In the genomic region with DNA sequence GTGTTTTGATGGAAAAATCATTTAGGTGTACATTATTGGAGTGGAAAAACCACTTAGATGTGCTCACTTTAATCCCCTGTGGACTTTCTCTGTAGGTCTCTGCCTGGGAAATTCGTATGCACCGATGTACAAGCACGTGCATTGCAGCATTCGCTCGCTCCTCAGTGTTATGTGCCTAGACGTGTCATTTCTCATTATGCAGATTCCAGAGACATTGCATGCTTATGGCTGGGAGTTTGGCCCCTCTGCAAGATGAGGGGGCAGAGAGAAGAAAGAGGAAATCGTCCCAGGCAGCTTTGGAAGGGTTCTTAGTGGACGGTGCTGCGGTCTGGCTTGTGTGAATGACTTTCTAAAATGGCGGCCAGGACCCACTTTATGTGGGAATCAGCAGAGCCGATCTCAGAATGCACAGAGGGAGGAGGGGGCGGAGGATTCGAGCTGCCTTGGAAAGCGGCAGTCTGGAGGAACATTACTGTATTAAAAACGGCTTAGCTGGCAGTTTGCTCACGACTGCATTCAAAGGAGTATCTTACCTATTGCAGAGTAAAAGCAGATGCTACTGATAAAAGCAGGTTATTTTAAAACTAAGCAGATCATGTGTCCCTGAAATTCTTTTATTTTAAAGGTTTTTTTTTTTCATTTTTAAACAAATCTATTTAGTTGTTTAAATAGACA, we compare ENCODE assay signal across 1 cellular context.
TF ChIP-seq lines count a peak whose summit lies in the region.

No MANE protein-coding gene starts in this region.

TF ChIP-seq in HEK293, 187 proteins besides CTCF, POLR2A, EP300 and RAD21 (continued from another document and continues in another):
- TF ChIP-seq ZNF335 (tag by site-specific recombination; conservative IDR thresholded peaks at IDR 0.05) (peak; percentile 76), OVOL3 (tag by site-specific recombination; IDR thresholded peaks at IDR 0.05) (no peak), ZNF37A (tag by site-specific recombination; IDR thresholded peaks at IDR 0.05) (no peak), RBAK (tag by site-specific recombination; IDR thresholded peaks at IDR 0.05) (no peak), IKZF3 (tag by site-specific recombination; IDR thresholded peaks at IDR 0.05) (peak; percentile 6; the same call in 1 of the 2 replicates), GFI1B (tag by site-specific recombination; IDR thresholded peaks at IDR 0.05) (no peak), ZNF658 (tag by site-specific recombination; IDR thresholded peaks at IDR 0.05) (no peak), KLF1 (tag by site-specific recombination; IDR thresholded peaks at IDR 0.05) (no peak), YY2 (tag by site-specific recombination; IDR thresholded peaks at IDR 0.05) (no peak; the same call in none of the 2 replicates), GLIS2 (tag by site-specific recombination; IDR thresholded peaks at IDR 0.05) (peak; percentile 61; the same call in 1 of the 2 replicates), ZFP69B (tag by site-specific recombination; IDR thresholded peaks at IDR 0.05) (0 out of 2 replicates have a peak, but pooled peaks have one; percentile 20), ZNF792 (tag by site-specific recombination; IDR thresholded peaks at IDR 0.05) (no peak), KLF9 (tag by site-specific recombination; IDR thresholded peaks at IDR 0.05; ENCODE audit: low read depth) (peak; percentile 7; the same call in 1 of the 2 replicates), HIC1 (tag by site-specific recombination; IDR thresholded peaks at IDR 0.05) (no peak; the same call in 1 of the 2 replicates), ZBTB21 (tag by site-specific recombination; IDR thresholded peaks at IDR 0.05) (no peak), KLF7 (tag by site-specific recombination; IDR thresholded peaks at IDR 0.05; ENCODE audit: borderline replicate concordance) (no peak), ZNF660 (tag by site-specific recombination; IDR thresholded peaks at IDR 0.05) (peak; percentile 56; the same call in 1 of the 2 replicates), ZNF529 (tag by site-specific recombination; IDR thresholded peaks at IDR 0.05; ENCODE audit: insufficient replicate concordance) (no peak), SP3 (tag by site-specific recombination; IDR thresholded peaks at IDR 0.05) (peak; percentile 37; the same call in 1 of the 2 replicates), ZNF112 (tag by site-specific recombination; IDR thresholded peaks at IDR 0.05) (no peak), ZNF610 (tag by site-specific recombination; IDR thresholded peaks at IDR 0.05; ENCODE audit: borderline replicate concordance) (no peak), ZNF169 (tag by site-specific recombination; IDR thresholded peaks at IDR 0.05) (no peak), ZSCAN23 (tag by site-specific recombination; IDR thresholded peaks at IDR 0.05) (no peak), ZFP37 (tag by site-specific recombination; IDR thresholded peaks at IDR 0.05) (no peak), ZNF324 (tag by site-specific recombination; IDR thresholded peaks at IDR 0.05) (peak; percentile 72), GLI4 (tag by site-specific recombination; IDR thresholded peaks at IDR 0.05) (no peak), OSR2 (tag by site-specific recombination; IDR thresholded peaks at IDR 0.05) (no peak), ZNF830 (tag by site-specific recombination; IDR thresholded peaks at IDR 0.05; ENCODE audit: low read depth) (no peak), ZNF354C (tag by site-specific recombination; IDR thresholded peaks at IDR 0.05; ENCODE audit: borderline replicate concordance, low read depth) (no peak), ZEB2 (tag by site-specific recombination; IDR thresholded peaks at IDR 0.05) (0 out of 2 replicates have a peak, but pooled peaks have one; percentile 87), YY1 (tag by site-specific recombination; IDR thresholded peaks at IDR 0.05) (peak; percentile 78), ZNF843 (tag by site-specific recombination; IDR thresholded peaks at IDR 0.05) (peak; percentile 38; the same call in 1 of the 2 replicates), ZSCAN4 (tag by site-specific recombination; IDR thresholded peaks at IDR 0.05) (no peak), ZNF530 (tag by site-specific recombination; IDR thresholded peaks at IDR 0.05; ENCODE audit: low read depth) (no peak), ZNF175 (tag by site-specific recombination; IDR thresholded peaks at IDR 0.05) (no peak), ZNF449 (tag by site-specific recombination; IDR thresholded peaks at IDR 0.05) (no peak), ZNF510 (tag by site-specific recombination; IDR thresholded peaks at IDR 0.05; ENCODE audit: insufficient replicate concordance) (no peak), ZNF707 (tag by site-specific recombination; IDR thresholded peaks at IDR 0.05) (no peak), ZNF549 (tag by site-specific recombination; IDR thresholded peaks at IDR 0.05) (no peak), ZFP41 (tag by site-specific recombination; IDR thresholded peaks at IDR 0.05; ENCODE audit: borderline replicate concordance) (no peak), ZNF16 (tag by site-specific recombination; IDR thresholded peaks at IDR 0.05; ENCODE audit: low read depth) (no peak), ELK4 (IDR thresholded peaks at IDR 0.05; ENCODE audit: borderline replicate concordance, low read depth, low read length) (no peak), ZNF266 (tag by site-specific recombination; IDR thresholded peaks at IDR 0.05; ENCODE audit: low read depth) (no peak), SP7 (tag by site-specific recombination; IDR thresholded peaks at IDR 0.05) (0 out of 2 replicates have a peak, but pooled peaks have one; percentile 13), ZNF558 (tag by site-specific recombination; IDR thresholded peaks at IDR 0.05) (no peak; the same call in 1 of the 2 replicates), ZBTB6 (tag by site-specific recombination; IDR thresholded peaks at IDR 0.05) (no peak), ZNF544 (tag by site-specific recombination; IDR thresholded peaks at IDR 0.05) (no peak)
- TF ChIP-seq, protein P1, sequence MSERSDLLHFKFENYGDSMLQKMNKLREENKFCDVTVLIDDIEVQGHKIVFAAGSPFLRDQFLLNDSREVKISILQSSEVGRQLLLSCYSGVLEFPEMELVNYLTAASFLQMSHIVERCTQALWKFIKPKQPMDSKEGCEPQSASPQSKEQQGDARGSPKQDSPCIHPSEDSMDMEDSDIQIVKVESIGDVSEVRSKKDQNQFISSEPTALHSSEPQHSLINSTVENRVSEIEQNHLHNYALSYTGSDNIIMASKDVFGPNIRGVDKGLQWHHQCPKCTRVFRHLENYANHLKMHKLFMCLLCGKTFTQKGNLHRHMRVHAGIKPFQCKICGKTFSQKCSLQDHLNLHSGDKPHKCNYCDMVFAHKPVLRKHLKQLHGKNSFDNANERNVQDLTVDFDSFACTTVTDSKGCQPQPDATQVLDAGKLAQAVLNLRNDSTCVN (tag by site-specific recombination; optimal IDR thresholded peaks at IDR 0.05): peak; percentile 26
- TF ChIP-seq, protein P2, sequence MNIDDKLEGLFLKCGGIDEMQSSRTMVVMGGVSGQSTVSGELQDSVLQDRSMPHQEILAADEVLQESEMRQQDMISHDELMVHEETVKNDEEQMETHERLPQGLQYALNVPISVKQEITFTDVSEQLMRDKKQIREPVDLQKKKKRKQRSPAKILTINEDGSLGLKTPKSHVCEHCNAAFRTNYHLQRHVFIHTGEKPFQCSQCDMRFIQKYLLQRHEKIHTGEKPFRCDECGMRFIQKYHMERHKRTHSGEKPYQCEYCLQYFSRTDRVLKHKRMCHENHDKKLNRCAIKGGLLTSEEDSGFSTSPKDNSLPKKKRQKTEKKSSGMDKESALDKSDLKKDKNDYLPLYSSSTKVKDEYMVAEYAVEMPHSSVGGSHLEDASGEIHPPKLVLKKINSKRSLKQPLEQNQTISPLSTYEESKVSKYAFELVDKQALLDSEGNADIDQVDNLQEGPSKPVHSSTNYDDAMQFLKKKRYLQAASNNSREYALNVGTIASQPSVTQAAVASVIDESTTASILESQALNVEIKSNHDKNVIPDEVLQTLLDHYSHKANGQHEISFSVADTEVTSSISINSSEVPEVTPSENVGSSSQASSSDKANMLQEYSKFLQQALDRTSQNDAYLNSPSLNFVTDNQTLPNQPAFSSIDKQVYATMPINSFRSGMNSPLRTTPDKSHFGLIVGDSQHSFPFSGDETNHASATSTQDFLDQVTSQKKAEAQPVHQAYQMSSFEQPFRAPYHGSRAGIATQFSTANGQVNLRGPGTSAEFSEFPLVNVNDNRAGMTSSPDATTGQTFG (tag by site-specific recombination; IDR thresholded peaks at IDR 0.05; ENCODE audit: borderline replicate concordance): no peak
- TF ChIP-seq, protein P3, sequence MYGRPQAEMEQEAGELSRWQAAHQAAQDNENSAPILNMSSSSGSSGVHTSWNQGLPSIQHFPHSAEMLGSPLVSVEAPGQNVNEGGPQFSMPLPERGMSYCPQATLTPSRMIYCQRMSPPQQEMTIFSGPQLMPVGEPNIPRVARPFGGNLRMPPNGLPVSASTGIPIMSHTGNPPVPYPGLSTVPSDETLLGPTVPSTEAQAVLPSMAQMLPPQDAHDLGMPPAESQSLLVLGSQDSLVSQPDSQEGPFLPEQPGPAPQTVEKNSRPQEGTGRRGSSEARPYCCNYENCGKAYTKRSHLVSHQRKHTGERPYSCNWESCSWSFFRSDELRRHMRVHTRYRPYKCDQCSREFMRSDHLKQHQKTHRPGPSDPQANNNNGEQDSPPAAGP (tag by site-specific recombination; IDR thresholded peaks at IDR 0.05): no peak
- TF ChIP-seq, protein P4, sequence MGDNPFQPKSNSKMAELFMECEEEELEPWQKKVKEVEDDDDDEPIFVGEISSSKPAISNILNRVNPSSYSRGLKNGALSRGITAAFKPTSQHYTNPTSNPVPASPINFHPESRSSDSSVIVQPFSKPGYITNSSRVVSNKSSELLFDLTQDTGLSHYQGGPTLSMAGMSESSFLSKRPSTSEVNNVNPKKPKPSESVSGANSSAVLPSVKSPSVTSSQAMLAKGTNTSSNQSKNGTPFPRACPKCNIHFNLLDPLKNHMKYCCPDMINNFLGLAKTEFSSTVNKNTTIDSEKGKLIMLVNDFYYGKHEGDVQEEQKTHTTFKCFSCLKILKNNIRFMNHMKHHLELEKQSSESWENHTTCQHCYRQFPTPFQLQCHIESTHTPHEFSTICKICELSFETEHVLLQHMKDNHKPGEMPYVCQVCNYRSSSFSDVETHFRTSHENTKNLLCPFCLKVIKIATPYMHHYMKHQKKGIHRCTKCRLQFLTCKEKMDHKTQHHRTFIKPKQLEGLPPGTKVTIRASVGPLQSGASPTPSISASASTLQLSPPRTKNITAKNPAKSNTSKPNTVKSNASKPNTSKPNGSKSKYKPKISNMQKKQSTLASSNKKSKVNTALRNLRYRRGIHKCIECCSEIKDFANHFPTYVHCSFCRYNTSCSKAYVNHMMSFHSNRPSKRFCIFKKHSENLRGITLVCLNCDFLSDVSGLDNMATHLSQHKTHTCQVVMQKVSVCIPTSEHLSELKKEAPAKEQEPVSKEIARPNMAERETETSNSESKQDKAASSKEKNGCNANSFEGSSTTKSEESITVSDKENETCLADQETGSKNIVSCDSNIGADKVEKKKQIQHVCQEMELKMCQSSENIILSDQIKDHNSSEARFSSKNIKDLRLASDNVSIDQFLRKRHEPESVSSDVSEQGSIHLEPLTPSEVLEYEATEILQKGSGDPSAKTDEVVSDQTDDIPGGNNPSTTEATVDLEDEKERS (tag by site-specific recombination; IDR thresholded peaks at IDR 0.05): no peak
